ENCODE assay signal across 15 cellular contexts in genomic region chr16:77780378-77780837, GRCh38. TPM values are rescaled to one million over a fixed set of nuclear protein-coding genes. Genes with fewer than 3 reads are reported as not detected.
DNase-seq lines count a peak whose midpoint lies in the region; ATAC-seq, FAIRE-seq and TF ChIP-seq lines count a peak whose summit lies in the region.
"Had no signal": no experiment of that assay in that cellular context is flagged by ENCODE, and none has a peak within 500 bp of the region (broad histone marks: within the 10 kb centered on the region; RNA-seq: fewer than 3 reads in every experiment).

No MANE protein-coding gene starts in this region.

- no peaks in the 10 kb centered on the region for H3K36me3 ChIP-seq in bronchial epithelial cell (ENCODE audit: control insufficient read depth, insufficient read depth, low read length)
- no peaks in the 10 kb centered on the region for H3K36me3 ChIP-seq in lung (ENCODE audit: control insufficient read depth in 2 of 2, insufficient read depth in 2 of 2, low read length in 2 of 2)
- H3K36me3 ChIP-seq: HAP-1, lower lobe of right lung had no signal

- H3K27ac ChIP-seq in AG04450 (ENCODE audit: low read depth, low read length) = peak overlapping the region; percentile 84
- H3K27ac ChIP-seq in lung (ENCODE audit: low read depth in 1 of 2, low read length in 1 of 2) = no peak overlapping the region
- H3K27ac ChIP-seq: C4-2B, lower lobe of right lung, psoas muscle had no signal

- CTCF ChIA-PET in AG04450 (lab: Charles Lee) = interaction anchor here (1.0 to 1.7 kb wide), 4 partner anchors 9 to 223 kb away, joined by 3 to 12 read pairs (median 4); partner anchors contain the start of gene NUDT7

- peak; percentile 92 for DNase-seq in AG04450 (ENCODE audit: low read depth, low spot score)
- DNase-seq in HTR-8/SVneo (ENCODE audit: insufficient read length, low spot score) = peak; percentile 91
- DNase-seq in bronchial epithelial cell (ENCODE audit: low read depth) = peak; percentile 78
- DNase-seq in lung (ENCODE audit: low spot score) = no peak
- no peak for DNase-seq in Ammon's horn (ENCODE audit: low spot score)
- no peak for DNase-seq in SIG-M5 treated with dmso at 0.1 percent for 504 hours (lab: John Stamatoyannopoulos, UW; ENCODE audit: unreplicated experiment)
- DNase-seq in NCI-H146 (lab: John Stamatoyannopoulos, UW) = no peak
- no peak for DNase-seq in activated naive CD4-positive, alpha-beta T cell (lab: John Stamatoyannopoulos, UW)
- DNase-seq: lower lobe of right lung, NCI-H446 treated with DMSO at 0.1 percent for 48 hours, psoas muscle, SHP77 had no signal

- 73 to 88% methylated on average over 9 of the region's 9 CpGs for WGBS in lung, 2 donors

- peak; percentile 41 for ATAC-seq in lung (ENCODE audit: insufficient read depth, low FRiP score)
- ATAC-seq: activated CD4-positive, CD25-positive, alpha-beta regulatory T cell treated with anti-CD3 and anti-CD28 coated beads, Interleukin-2, amount 50 U/mL, for 24 hours; psoas muscle had no signal

- POLR2A ChIA-PET in AG04450 (lab: Yijun Ruan, JAX) = interaction anchor here (0.7 to 2.2 kb wide), 8 partner anchors 9 to 139 kb away, joined by 3 to 7 read pairs (median 5); partner anchors contain the start of gene NUDT7

- no peaks in the 10 kb centered on the region for H3K27me3 ChIP-seq in AG04450 (ENCODE audit: control insufficient read depth, insufficient read depth, low read length)
- no peaks in the 10 kb centered on the region for H3K27me3 ChIP-seq in bronchial epithelial cell (ENCODE audit: control insufficient read depth, insufficient read depth, low read length)
- no peaks in the 10 kb centered on the region for H3K27me3 ChIP-seq in lung (ENCODE audit: control insufficient read depth, insufficient read depth)

- H3K4me3 ChIP-seq in AG04450 (ENCODE audit: low read depth, low read length) (no peak overlapping the region), bronchial epithelial cell (ENCODE audit: low read depth, low read length) (no peak overlapping the region), lung (no peak overlapping the region)
- H3K4me3 ChIP-seq: HAP-1, lower lobe of right lung, psoas muscle had no signal

- H3K9me3 ChIP-seq in AG04450 (ENCODE audit: control insufficient read depth, insufficient read depth, low read length) = no peaks in the 10 kb centered on the region; the same call in none of the 2 replicates
- no peaks in the 10 kb centered on the region for H3K9me3 ChIP-seq in lung (ENCODE audit: control insufficient read depth in 2 of 2, insufficient read depth in 1 of 2, low read length in 1 of 2)
- H3K9me3 ChIP-seq: HAP-1, lower lobe of right lung, psoas muscle had no signal

- TF ChIP-seq CTCF in AG04450 (IDR thresholded peaks at IDR 0.05; ENCODE audit: low read depth, low read length) (no peak), bronchial epithelial cell (IDR thresholded peaks at IDR 0.05; ENCODE audit: insufficient read depth, low read length, severe bottlenecking) (no peak), lung (IDR thresholded peaks at IDR 0.05; ENCODE audit: control extremely low read depth, extremely low read depth) (no peak)

- FAIRE-seq in HTR-8/SVneo (lab: Jason Lieb, UNC) (peak; percentile 74), bronchial epithelial cell (lab: Jason Lieb, UNC) (no peak)

- no peaks in the 10 kb centered on the region for H3K4me1 ChIP-seq in lung (ENCODE audit: control insufficient read depth in 2 of 2, insufficient read depth in 2 of 2, low read length in 2 of 2)
- H3K4me1 ChIP-seq: HAP-1, lower lobe of right lung, psoas muscle had no signal

RNA-seq across cellular contexts. Expression of gene VAT1L, which starts 8.0 kb away (rescaled TPM):
- polyA plus RNA-seq in AG04450 (2011; rRNA removed) (115 and 128 TPM in 2 replicates), lung (under 1 TPM; 0.14 to 0.16 TPM)
- polyA minus RNA-seq in AG04450 (2011; rRNA and poly(A)+ RNA removed) = 79.3 and 89.3 TPM in 2 replicates
- total RNA-seq in bronchial epithelial cell (not detected in 2 replicates), lung (1 to 10 TPM in 1 of 2 donors, under 1 TPM in 1; 0.37 to 3.3 TPM)

RNA-seq across cellular contexts. Expression of gene NUDT7, which starts 58.1 kb away (rescaled TPM):
- 18.3 and 19.3 TPM in 2 replicates for polyA plus RNA-seq in AG04450 (2011; rRNA removed)
- polyA minus RNA-seq in AG04450 (2011; rRNA and poly(A)+ RNA removed) = 8.6 and 16.1 TPM in 2 replicates
- 1.8 and 5.9 TPM in 2 replicates for total RNA-seq in bronchial epithelial cell
- total RNA-seq in lung = 10 to 100 TPM in 1 of 2 donors, 1 to 10 TPM in 1; 8.8 to 18.3 TPM
- polyA plus RNA-seq in lung = 10 to 100 TPM in 1 of 2 donors, 1 to 10 TPM in 1; 6.8 to 11.1 TPM

Comparison
In these comparisons a context has a peak if more than half of its experiments do, and no peak if none do; other contexts are left out.
1. DNase-seq: peak in AG04450 (single experiment), HTR-8/SVneo (single experiment) and bronchial epithelial cell (single experiment); none in lung (single experiment), Ammon's horn (single experiment), SIG-M5 treated with dmso at 0.1 percent for 504 hours (single experiment), NCI-H146 (single experiment) and activated naive CD4-positive, alpha-beta T cell (0 of 4).